In the genomic region with DNA sequence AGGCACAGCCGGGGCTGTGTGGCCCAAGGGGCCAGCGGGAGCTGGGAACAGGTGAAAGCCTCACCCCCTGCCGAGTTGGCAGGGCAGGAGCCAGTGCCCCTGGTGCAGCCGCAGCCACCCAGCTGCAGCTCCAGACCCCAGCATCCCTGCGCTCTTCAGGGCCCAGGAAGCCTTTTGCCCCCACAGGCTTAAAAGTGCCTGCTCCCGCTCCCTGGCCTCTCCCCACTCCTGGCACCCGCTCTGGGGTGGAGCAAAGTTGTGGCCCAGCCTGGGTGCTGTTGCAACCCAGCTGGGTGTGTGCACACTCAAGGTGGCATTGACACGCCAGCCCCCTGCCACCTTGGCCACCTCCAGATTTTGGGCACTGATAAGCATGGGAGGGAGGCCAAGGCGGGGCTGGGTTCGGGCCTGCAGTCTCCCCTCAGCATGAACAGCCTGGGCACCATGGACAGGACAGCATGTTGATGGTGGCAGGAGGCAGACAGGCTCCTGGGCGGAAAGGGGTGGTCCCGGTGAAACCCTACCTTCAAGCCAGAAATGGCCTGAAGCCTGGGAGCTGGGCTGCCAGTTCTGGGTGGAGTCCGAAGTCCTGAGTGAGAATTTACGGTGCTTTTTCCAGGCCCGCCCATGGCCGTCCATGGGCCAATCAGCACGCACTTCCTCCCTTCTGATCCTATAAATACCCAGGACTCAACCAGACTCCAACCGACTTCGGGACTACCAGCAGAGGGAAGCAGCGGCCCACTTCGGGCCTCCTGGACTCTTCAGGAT, we compare ENCODE assay signal across 8 cellular contexts. TPM values are rescaled to one million over a fixed set of nuclear protein-coding genes. Genes with fewer than 3 reads are reported as not detected.
DNase-seq lines count a peak whose midpoint lies in the region; ATAC-seq and TF ChIP-seq lines count a peak whose summit lies in the region.

No MANE protein-coding gene starts in this region.

- no peak overlapping the region for H3K4me3 Mint-ChIP-seq in mesothelial cell of epicardium
- H3K4me3 Mint-ChIP-seq in natural killer cell = no peak overlapping the region

- H3K9me3 Mint-ChIP-seq in mesothelial cell of epicardium (peaks cover 13% of the 10 kb centered on the region), natural killer cell (no peaks in the 10 kb centered on the region)

- peaks cover 41% of the 10 kb centered on the region for H3K27me3 Mint-ChIP-seq in mesothelial cell of epicardium (ENCODE audit: low read depth)
- H3K27me3 Mint-ChIP-seq in natural killer cell (ENCODE audit: low read depth in 2 of 2) = peaks cover 22 to 24% of the 10 kb centered on the region in 2 donors

- no peaks in the 10 kb centered on the region for H3K36me3 Mint-ChIP-seq in mesothelial cell of epicardium
- H3K36me3 Mint-ChIP-seq in natural killer cell = no peaks in the 10 kb centered on the region

- DNase-seq in COLO668 (lab: John Stamatoyannopoulos, UW; ENCODE audit: unreplicated experiment) = peak; percentile 47
- peak; percentile 85 for DNase-seq in HT-29 (ENCODE audit: low spot score)
- DNase-seq in SKM-1 (lab: John Stamatoyannopoulos, UW; ENCODE audit: unreplicated experiment) = peak; percentile 15
- DNase-seq in kidney tubule cell (ENCODE audit: low spot score) = peak; percentile 26
- DNase-seq in mesothelial cell of epicardium (ENCODE audit: low spot score in 2 of 2, unreplicated experiment in 2 of 2) = no peak
- DNase-seq in activated CD4-positive, alpha-beta T cell treated with anti-CD3 and anti-CD28 coated beads, Interleukin-2, amount 50 U/mL, for 4 hours = no peak
- DNase-seq in natural killer cell = no peak

- no peak for TF ChIP-seq CTCF in mesothelial cell of epicardium (IDR thresholded peaks at IDR 0.05; ENCODE audit: unreplicated experiment)
- TF ChIP-seq CTCF in natural killer cell (IDR thresholded peaks at IDR 0.05) = no peak

- intact Hi-C loops in natural killer cell (cut with micrococcal nuclease) = no loop called here

- no peak overlapping the region for H3K27ac Mint-ChIP-seq in mesothelial cell of epicardium
- no peak overlapping the region for H3K27ac Mint-ChIP-seq in natural killer cell

- H3K4me1 Mint-ChIP-seq in mesothelial cell of epicardium (no peaks in the 10 kb centered on the region), natural killer cell (no peaks in the 10 kb centered on the region)

- ATAC-seq in HG03521 (IDR thresholded peaks at IDR 0.05; ENCODE audit: unreplicated experiment) (no peak), natural killer cell (no peak)

RNA-seq across cellular contexts. Expression of a gene that starts 23.5 kb away (rescaled TPM):
- 47.3 and 71.2 TPM in 2 replicates for total RNA-seq in HT-29 (2014; rRNA removed; shearing (Covaris generic))
- 41.8 to 45.0 TPM (median 42.4 TPM) in 3 replicates for total RNA-seq in mesothelial cell of epicardium
- total RNA-seq in natural killer cell = 10 to 100 TPM; 34.6 to 45.6 (median 38.5) TPM

RNA-seq across cellular contexts. Expression of a gene that starts 32.1 kb away (rescaled TPM):
- total RNA-seq in HT-29 (2014; rRNA removed; shearing (Covaris generic)) = 106 and 112 TPM in 2 replicates
- total RNA-seq in mesothelial cell of epicardium = 72.0 to 77.8 TPM (median 77.1 TPM) in 3 replicates
- 100 to 1,000 TPM; 140 to 155 (median 146) TPM for total RNA-seq in natural killer cell

RNA-seq across cellular contexts. Expression of a gene that starts 36.7 kb away (rescaled TPM):
- total RNA-seq in HT-29 (2014; rRNA removed; shearing (Covaris generic)) = 18.2 and 20.2 TPM in 2 replicates
- total RNA-seq in mesothelial cell of epicardium (23.3 to 24.9 TPM (median 24.3 TPM) in 3 replicates), natural killer cell (10 to 100 TPM; 13.9 to 22.5 (median 21.3) TPM)

RNA-seq across cellular contexts. Expression of a gene that starts 42.8 kb away (rescaled TPM):
- 42.2 and 42.8 TPM in 2 replicates for total RNA-seq in HT-29 (2014; rRNA removed; shearing (Covaris generic))
- total RNA-seq in mesothelial cell of epicardium = 3.9 to 4.7 TPM (median 4.3 TPM) in 3 replicates
- total RNA-seq in natural killer cell = under 1 TPM in 2 of 3 donors, not detected in 1; 0.11 to 0.12 TPM

Comparison
In these comparisons a context has a peak if more than half of its experiments do, and no peak if none do; other contexts are left out.
1. DNase-seq: peak in COLO668 (single experiment), HT-29 (single experiment), SKM-1 (single experiment) and kidney tubule cell (single experiment); none in mesothelial cell of epicardium (0 of 2), activated CD4-positive, alpha-beta T cell treated with anti-CD3 and anti-CD28 coated beads, Interleukin-2, amount 50 U/mL, for 4 hours (0 of 2) and natural killer cell (single experiment).